Comparison of ENCODE assay signal across 19 cellular contexts in the genomic region with DNA sequence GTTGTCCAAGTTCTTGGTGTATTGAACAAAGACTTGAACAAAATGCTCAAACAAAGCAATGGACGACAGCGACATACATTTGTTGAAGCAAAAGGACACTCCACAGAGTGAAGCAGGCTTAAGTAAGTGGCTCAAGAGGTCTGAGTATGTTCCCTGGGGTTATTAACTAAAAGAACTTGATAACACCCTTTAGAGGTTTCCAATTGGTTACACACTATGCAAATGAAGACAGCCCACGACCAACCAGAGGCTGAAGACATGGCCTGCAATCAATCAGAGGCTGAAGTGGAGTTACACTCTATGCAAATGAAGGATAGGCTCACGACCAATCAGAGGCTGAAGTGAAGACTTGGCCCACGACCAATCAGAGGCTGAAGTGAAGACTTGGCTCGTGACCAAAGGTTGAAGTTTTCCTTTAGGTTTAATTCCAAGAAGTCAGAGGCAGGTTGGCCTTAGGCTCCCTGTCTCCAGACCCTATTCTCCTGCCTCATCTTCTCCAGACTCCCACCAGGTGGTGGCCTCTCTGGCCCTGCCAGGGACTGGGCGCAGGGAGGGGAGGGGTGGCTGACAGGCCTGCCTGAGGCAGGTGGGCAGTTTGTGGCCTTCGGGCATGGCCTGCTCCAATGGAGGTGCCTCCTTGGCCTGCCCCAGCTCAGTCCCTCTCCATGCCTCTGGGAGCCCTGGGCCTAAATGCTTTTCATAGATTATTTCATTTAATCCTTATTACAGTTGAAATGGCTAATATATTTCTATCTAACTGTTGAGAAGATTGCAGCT. TPM values are rescaled to one million over a fixed set of nuclear protein-coding genes. Genes with fewer than 3 reads are reported as not detected.
A peak's percentile ranks its signal among the peaks of the same experiment; 100 is the strongest.
DNase-seq lines count a peak whose midpoint lies in the region; ATAC-seq and TF ChIP-seq lines count a peak whose summit lies in the region.
"Had no signal": no experiment of that assay in that cellular context is flagged by ENCODE, and none has a peak within 500 bp of the region (broad histone marks: within the 10 kb centered on the region; RNA-seq: fewer than 3 reads in every experiment).

No MANE protein-coding gene starts in this region.

- CTCF ChIA-PET in CD4-positive, alpha-beta T cell (lab: Charles Lee): no interaction called here

- H3K27ac Mint-ChIP-seq in CD4-positive, alpha-beta T cell: no peak overlapping the region
- H3K27ac Mint-ChIP-seq: CD4-positive, CD25-positive, alpha-beta regulatory T cell; CD8-positive, alpha-beta memory T cell; HFFc6 had no signal

- H3K4me3 Mint-ChIP-seq in CD4-positive, alpha-beta T cell: no peak overlapping the region
- H3K4me3 Mint-ChIP-seq: CD4-positive, CD25-positive, alpha-beta regulatory T cell; CD8-positive, alpha-beta memory T cell; HFFc6 had no signal

- no peaks in the 10 kb centered on the region for H3K9me3 Mint-ChIP-seq in CD4-positive, alpha-beta T cell
- H3K9me3 Mint-ChIP-seq: HFFc6 had no signal

- POLR2A ChIA-PET in CD4-positive, alpha-beta T cell (lab: Charles Lee): no interaction called here

- peaks cover 8% of the 10 kb centered on the region for H3K27me3 Mint-ChIP-seq in CD4-positive, alpha-beta T cell
- H3K27me3 Mint-ChIP-seq: CD4-positive, CD25-positive, alpha-beta regulatory T cell; CD8-positive, alpha-beta memory T cell had no signal

- H3K4me3 ChIP-seq in lower lobe of right lung: no peak overlapping the region
- H3K4me3 ChIP-seq: A549, BLaER1, HAP-1 had no signal

- no peaks in the 10 kb centered on the region for H3K27me3 ChIP-seq in lower lobe of right lung (ENCODE audit: low read depth)
- H3K27me3 ChIP-seq in CD4-positive, alpha-beta T cell (ENCODE audit: control insufficient read depth, insufficient read depth, low read length): no peaks in the 10 kb centered on the region
- H3K27me3 ChIP-seq: BLaER1 had no signal

- H3K36me3 ChIP-seq in lower lobe of right lung: no peaks in the 10 kb centered on the region
- H3K36me3 ChIP-seq: BLaER1, HAP-1 had no signal

- no peak overlapping the region for H3K27ac ChIP-seq in lower lobe of right lung
- H3K27ac ChIP-seq in CD4-positive, alpha-beta T cell (ENCODE audit: low read depth, low read length): no peak overlapping the region
- H3K27ac ChIP-seq: A549, BLaER1, C4-2B had no signal

- no peaks in the 10 kb centered on the region for H3K36me3 Mint-ChIP-seq in CD4-positive, alpha-beta T cell (ENCODE audit: low read depth)
- H3K36me3 Mint-ChIP-seq: CD4-positive, CD25-positive, alpha-beta regulatory T cell; CD8-positive, alpha-beta memory T cell had no signal

- H3K4me1 ChIP-seq in lower lobe of right lung: no peaks in the 10 kb centered on the region
- H3K4me1 ChIP-seq: A549, BLaER1, HAP-1 had no signal

- peak; percentile 2 for DNase-seq in activated gamma-delta T cell (lab: John Stamatoyannopoulos, UW)
- DNase-seq in activated gamma-delta T cell treated with Interleukin-2 at 50 U/mL for 16 hours: no peak
- DNase-seq in NAMALWA (ENCODE audit: low spot score): peak; percentile 3
- no peak for DNase-seq in lower lobe of right lung
- no peak for DNase-seq in nucleus accumbens (lab: John Stamatoyannopoulos, UW)
- DNase-seq in CD4-positive, alpha-beta T cell: no peak
- no peak for DNase-seq in G401 (ENCODE audit: low spot score)
- DNase-seq: 8988T; Calu3; CD4-positive, CD25-positive, alpha-beta regulatory T cell; CD8-positive, alpha-beta memory T cell; DMS53; DMS79 treated with DMSO at 0.1 percent for 48 hours; GOT3; HFFc6 had no signal

- no peaks in the 10 kb centered on the region for H3K4me1 Mint-ChIP-seq in CD4-positive, alpha-beta T cell (ENCODE audit: low read depth)
- H3K4me1 Mint-ChIP-seq: CD4-positive, CD25-positive, alpha-beta regulatory T cell; CD8-positive, alpha-beta memory T cell had no signal

- H3K9me3 ChIP-seq in lower lobe of right lung: no peaks in the 10 kb centered on the region
- H3K9me3 ChIP-seq in CD4-positive, alpha-beta T cell (ENCODE audit: control insufficient read depth, low read length): no peaks in the 10 kb centered on the region
- H3K9me3 ChIP-seq: A549, HAP-1 had no signal

- ATAC-seq in lower lobe of right lung: peak; percentile 23 to 57
- no peak for ATAC-seq in CD4-positive, alpha-beta T cell (ENCODE audit: poor library complexity)
- ATAC-seq: A549 had no signal

- intact Hi-C loops in lower lobe of right lung (cut with DNase I): no loop called here
- intact Hi-C loops in CD4-positive, alpha-beta T cell (cut with DNase I, micrococcal nuclease): no loop called here

- no peak for TF ChIP-seq CTCF in lower lobe of right lung (IDR thresholded peaks at IDR 0.05)
- TF ChIP-seq CTCF in CD4-positive, alpha-beta T cell (IDR thresholded peaks at IDR 0.05): no peak

- in situ Hi-C loops in G401 (cut with HindIII; ENCODE audit: low sequenced_read_pairs): no loop called here

RNA-seq across cellular contexts. Expression of gene CCDC169, which starts 38.1 kb away (rescaled TPM):
- not detected for total RNA-seq in lower lobe of right lung
- not detected for total RNA-seq in CD4-positive, alpha-beta T cell
- total RNA-seq in G401 (2014; rRNA removed; shearing (Covaris generic)): not detected in 2 replicates
- total RNA-seq: Calu3; CD4-positive, CD25-positive, alpha-beta regulatory T cell; CD8-positive, alpha-beta memory T cell had no signal

RNA-seq across cellular contexts. Expression of gene SOHLH2, which starts 45.2 kb away (rescaled TPM):
- total RNA-seq in lower lobe of right lung: not detected
- total RNA-seq in CD4-positive, alpha-beta T cell: not detected
- total RNA-seq in G401 (2014; rRNA removed; shearing (Covaris generic)): not detected in 2 replicates
- total RNA-seq: Calu3; CD4-positive, CD25-positive, alpha-beta regulatory T cell; CD8-positive, alpha-beta memory T cell had no signal

Comparison
In these comparisons a context has a peak if more than half of its experiments do, and no peak if none do; other contexts are left out.
1. DNase-seq: peak in activated gamma-delta T cell (single experiment) and NAMALWA (single experiment); none in activated gamma-delta T cell treated with Interleukin-2 at 50 U/mL for 16 hours (single experiment), lower lobe of right lung (single experiment), nucleus accumbens (0 of 56), CD4-positive, alpha-beta T cell (0 of 10) and G401 (single experiment).